In genomic region chr21:35527358-35527757, GRCh38 we compare ENCODE assay signal across 18 cellular contexts.
A peak's percentile ranks its signal among the peaks of the same experiment; 100 is the strongest.
DNase-seq lines count a peak whose midpoint lies in the region; ATAC-seq and TF ChIP-seq lines count a peak whose summit lies in the region.
"Had no signal": no experiment of that assay in that cellular context is flagged by ENCODE, and none has a peak within 500 bp of the region (broad histone marks: within the 10 kb centered on the region; RNA-seq: fewer than 3 reads in every experiment).

No MANE protein-coding gene starts in this region.

- no peak overlapping the region for H3K14ac ChIP-seq in trophoblast cell (ENCODE audit: low read length)

- H3K9ac ChIP-seq in trophoblast cell (ENCODE audit: low read length): no peak overlapping the region

- H3K36me3 Mint-ChIP-seq in T-helper 2 cell treated with Interferon-gamma antibody and Interleukin-4, amounts not matched to agents 5 μg/mL and 100 μg/mL, for 36 hours (ENCODE audit: low read depth): no peaks in the 10 kb centered on the region
- H3K36me3 Mint-ChIP-seq in activated naive CD8-positive, alpha-beta T cell: no peaks in the 10 kb centered on the region
- H3K36me3 Mint-ChIP-seq in activated naive CD8-positive, alpha-beta T cell treated with anti-CD3 and anti-CD28 coated beads, Interleukin-2, amount 50 U/mL, for 24 hours (ENCODE audit: low read depth): no peaks in the 10 kb centered on the region
- H3K36me3 Mint-ChIP-seq in central memory CD8-positive, alpha-beta T cell (ENCODE audit: insufficient read depth): no peaks in the 10 kb centered on the region
- H3K36me3 Mint-ChIP-seq: CD14-positive monocyte had no signal

- H3K4me3 Mint-ChIP-seq in T-helper 2 cell treated with Interferon-gamma antibody and Interleukin-4, amounts not matched to agents 5 μg/mL and 100 μg/mL, for 36 hours: peak overlapping the region; percentile 86
- no peak overlapping the region for H3K4me3 Mint-ChIP-seq in activated naive CD8-positive, alpha-beta T cell
- no peak overlapping the region for H3K4me3 Mint-ChIP-seq in activated naive CD8-positive, alpha-beta T cell treated with anti-CD3 and anti-CD28 coated beads, Interleukin-2, amount 50 U/mL, for 24 hours
- H3K4me3 Mint-ChIP-seq in central memory CD8-positive, alpha-beta T cell: peak overlapping the region; percentile 79
- H3K4me3 Mint-ChIP-seq: CD14-positive monocyte, HFFc6 had no signal

- H3K36me3 ChIP-seq in trophoblast cell (ENCODE audit: control insufficient read depth in 1 of 2, insufficient read depth in 2 of 2, low read length in 2 of 2) (no peaks in the 10 kb centered on the region), ascending aorta (no peaks in the 10 kb centered on the region)
- H3K36me3 ChIP-seq: MG63 had no signal

- ATAC-seq in activated naive CD8-positive, alpha-beta T cell treated with anti-CD3 and anti-CD28 coated beads, Interleukin-2, amount 50 U/mL, for 24 hours: no peak
- no peak for ATAC-seq in central memory CD8-positive, alpha-beta T cell (replicated peaks; ENCODE audit: extremely low read depth, poor library complexity, severe bottlenecking)
- no peak for ATAC-seq in HG02588 (IDR thresholded peaks at IDR 0.05; ENCODE audit: unreplicated experiment)

- H3K27ac ChIP-seq in trophoblast cell (ENCODE audit: low read depth, low read length) (no peak overlapping the region), ascending aorta (no peak overlapping the region)
- H3K27ac ChIP-seq: HL-60, RWPE1 had no signal

- no peak overlapping the region for H3K27ac Mint-ChIP-seq in T-helper 2 cell treated with Interferon-gamma antibody and Interleukin-4, amounts not matched to agents 5 μg/mL and 100 μg/mL, for 36 hours
- H3K27ac Mint-ChIP-seq in activated naive CD8-positive, alpha-beta T cell: peak overlapping the region; percentile 5
- H3K27ac Mint-ChIP-seq in activated naive CD8-positive, alpha-beta T cell treated with anti-CD3 and anti-CD28 coated beads, Interleukin-2, amount 50 U/mL, for 24 hours: no peak overlapping the region
- no peak overlapping the region for H3K27ac Mint-ChIP-seq in central memory CD8-positive, alpha-beta T cell (ENCODE audit: low read depth)
- H3K27ac Mint-ChIP-seq: HFFc6 had no signal

- TF ChIP-seq CTCF in ascending aorta (IDR thresholded peaks at IDR 0.05): no peak

- H2BK120ac ChIP-seq in trophoblast cell (ENCODE audit: insufficient read depth, low read length, poor library complexity): no peak overlapping the region

- no peak overlapping the region for H4K8ac ChIP-seq in trophoblast cell (ENCODE audit: low read depth, low read length)

- H3K18ac ChIP-seq in trophoblast cell (ENCODE audit: low read length): no peak overlapping the region

- no peak overlapping the region for H3K4ac ChIP-seq in trophoblast cell (ENCODE audit: low read depth, low read length)

- H2AK5ac ChIP-seq in trophoblast cell (ENCODE audit: low read length): no peak overlapping the region

- H3K4me1 ChIP-seq in trophoblast cell (ENCODE audit: control insufficient read depth in 1 of 2, insufficient read depth in 2 of 2, low read length in 2 of 2): no peaks in the 10 kb centered on the region
- no peaks in the 10 kb centered on the region for H3K4me1 ChIP-seq in ascending aorta

- H3K27me3 ChIP-seq in trophoblast cell (ENCODE audit: insufficient read depth, low read length): no peaks in the 10 kb centered on the region
- no peaks in the 10 kb centered on the region for H3K27me3 ChIP-seq in ascending aorta
- H3K27me3 ChIP-seq: MG63 had no signal

- DNase-seq in T-helper 2 cell treated with Interferon-gamma antibody and Interleukin-4, amounts not matched to agents 5 μg/mL and 100 μg/mL, for 36 hours (ENCODE audit: low spot score): no peak
- DNase-seq in T-helper 2 cell: no peak
- no peak for DNase-seq in activated naive CD8-positive, alpha-beta T cell treated with anti-CD3 and anti-CD28 coated beads, Interleukin-2, amount 50 U/mL, for 24 hours
- no peak for DNase-seq in central memory CD8-positive, alpha-beta T cell (ENCODE audit: low spot score in 2 of 2)
- DNase-seq in trophoblast cell: no peak
- DNase-seq in ascending aorta (ENCODE audit: low spot score in 2 of 2): no peak
- DNase-seq: 8988T, DMS79, HFFc6, KG1, MG63, NCI-H1092 treated with DMSO at 0.1 percent for 48 hours, NCI-H1694 had no signal

- no peaks in the 10 kb centered on the region for H3K27me3 Mint-ChIP-seq in T-helper 2 cell treated with Interferon-gamma antibody and Interleukin-4, amounts not matched to agents 5 μg/mL and 100 μg/mL, for 36 hours (ENCODE audit: low read depth)
- no peaks in the 10 kb centered on the region for H3K27me3 Mint-ChIP-seq in activated naive CD8-positive, alpha-beta T cell
- H3K27me3 Mint-ChIP-seq in activated naive CD8-positive, alpha-beta T cell treated with anti-CD3 and anti-CD28 coated beads, Interleukin-2, amount 50 U/mL, for 24 hours: no peaks in the 10 kb centered on the region
- no peaks in the 10 kb centered on the region for H3K27me3 Mint-ChIP-seq in central memory CD8-positive, alpha-beta T cell

- WGBS in trophoblast cell (ENCODE audit: extremely low coverage, insufficient coverage, insufficient read length): no CpG with 5 or more reads among the region's 1 CpG

- H3K9me3 ChIP-seq in trophoblast cell (ENCODE audit: insufficient read depth, low read depth, low read length): peaks cover 2% of the 10 kb centered on the region
- H3K9me3 ChIP-seq in ascending aorta: no peaks in the 10 kb centered on the region
- H3K9me3 ChIP-seq: MG63 had no signal

- no peak overlapping the region for H4K12ac ChIP-seq in trophoblast cell (ENCODE audit: low read depth, low read length)

- no peaks in the 10 kb centered on the region for H3K79me1 ChIP-seq in trophoblast cell (ENCODE audit: low read length)

- intact Hi-C loops in ascending aorta (cut with DNase I): no loop called here

- no peak overlapping the region for H4K91ac ChIP-seq in trophoblast cell (ENCODE audit: low read depth, low read length)

- no peak overlapping the region for H3K23ac ChIP-seq in trophoblast cell (ENCODE audit: low read length)

- no peak overlapping the region for H2AFZ ChIP-seq in trophoblast cell (ENCODE audit: insufficient read depth, low read length, poor library complexity)

- no peak overlapping the region for H2BK12ac ChIP-seq in trophoblast cell (ENCODE audit: low read length)

- H3K4me2 ChIP-seq in trophoblast cell (ENCODE audit: low read length): no peak overlapping the region

- H3K4me3 ChIP-seq in trophoblast cell (ENCODE audit: low read depth, low read length) (no peak overlapping the region), ascending aorta (no peak overlapping the region)
- H3K4me3 ChIP-seq: MG63 had no signal

- H3K9me3 Mint-ChIP-seq in T-helper 2 cell treated with Interferon-gamma antibody and Interleukin-4, amounts not matched to agents 5 μg/mL and 100 μg/mL, for 36 hours: no peaks in the 10 kb centered on the region
- H3K9me3 Mint-ChIP-seq in activated naive CD8-positive, alpha-beta T cell (ENCODE audit: low read depth): no peaks in the 10 kb centered on the region
- no peaks in the 10 kb centered on the region for H3K9me3 Mint-ChIP-seq in activated naive CD8-positive, alpha-beta T cell treated with anti-CD3 and anti-CD28 coated beads, Interleukin-2, amount 50 U/mL, for 24 hours
- H3K9me3 Mint-ChIP-seq in central memory CD8-positive, alpha-beta T cell: no peaks in the 10 kb centered on the region
- H3K9me3 Mint-ChIP-seq: CD14-positive monocyte, HFFc6 had no signal

- H3K79me2 ChIP-seq in trophoblast cell (ENCODE audit: control insufficient read depth, insufficient read depth, low read length, poor library complexity): no peaks in the 10 kb centered on the region

- peaks cover 48% of the 10 kb centered on the region for H3K4me1 Mint-ChIP-seq in T-helper 2 cell treated with Interferon-gamma antibody and Interleukin-4, amounts not matched to agents 5 μg/mL and 100 μg/mL, for 36 hours (ENCODE audit: low read depth)
- H3K4me1 Mint-ChIP-seq in activated naive CD8-positive, alpha-beta T cell (ENCODE audit: low read depth): peaks cover 48% of the 10 kb centered on the region
- peaks cover 47% of the 10 kb centered on the region for H3K4me1 Mint-ChIP-seq in activated naive CD8-positive, alpha-beta T cell treated with anti-CD3 and anti-CD28 coated beads, Interleukin-2, amount 50 U/mL, for 24 hours
- H3K4me1 Mint-ChIP-seq in central memory CD8-positive, alpha-beta T cell: peaks cover 33% of the 10 kb centered on the region

- no peak overlapping the region for H2BK5ac ChIP-seq in trophoblast cell (ENCODE audit: low read depth, low read length, poor library complexity)

Comparison
In these comparisons a context has a peak if more than half of its experiments do, and no peak if none do; other contexts are left out.
1. H3K4me3 Mint-ChIP-seq: peak in T-helper 2 cell treated with Interferon-gamma antibody and Interleukin-4, amounts not matched to agents 5 μg/mL and 100 μg/mL, for 36 hours (single experiment) and central memory CD8-positive, alpha-beta T cell (single experiment); none in activated naive CD8-positive, alpha-beta T cell (single experiment) and activated naive CD8-positive, alpha-beta T cell treated with anti-CD3 and anti-CD28 coated beads, Interleukin-2, amount 50 U/mL, for 24 hours (single experiment).